26 cellular contexts compared by ENCODE assay signal in genomic region chr12:65818454-65819382, GRCh38. TPM values are rescaled to one million over a fixed set of nuclear protein-coding genes. Genes with fewer than 3 reads are reported as not detected.
DNase-seq lines count a peak whose midpoint lies in the region; ATAC-seq and TF ChIP-seq lines count a peak whose summit lies in the region.
"Had no signal": no experiment of that assay in that cellular context is flagged by ENCODE, and none has a peak within 500 bp of the region (broad histone marks: within the 10 kb centered on the region; RNA-seq: fewer than 3 reads in every experiment).

No MANE protein-coding gene starts in this region.

- TF ChIP-seq CTCF in SK-N-SH (IDR thresholded peaks at IDR 0.05) (no peak), neural progenitor cell (IDR thresholded peaks at IDR 0.05) (no peak)

- TF ChIP-seq EP300 in SK-N-SH (IDR thresholded peaks at IDR 0.05; ENCODE audit: borderline replicate concordance in 1 of 2, low read depth in 1 of 2, low read length in 1 of 2) = peak in 1 of 2 experiments; percentile 13; a peak in 1 of 4 replicates

- no peaks in the 10 kb centered on the region for H3K9me2 ChIP-seq in SK-N-SH

- H2AFZ ChIP-seq in SK-N-SH (ENCODE audit: low read depth) (no peak overlapping the region), neural progenitor cell (replicated peaks) (no peak overlapping the region)

- peaks cover 28% of the 10 kb centered on the region for H3K4me1 Mint-ChIP-seq in neural progenitor cell

- DNase-seq in SK-N-SH (no peak), SJSA1 (ENCODE audit: low read depth in 1 of 2, low spot score in 2 of 2) (peak; percentile 87 to 93), glomerular visceral epithelial cell (ENCODE audit: extremely low spot score) (peak; percentile 44), neural progenitor cell (ENCODE audit: low spot score) (no peak)
- no peak for DNase-seq in activated CD4-positive, CD25-positive, alpha-beta regulatory T cell treated with anti-CD3 and anti-CD28 coated beads, Interleukin-2, amount 50 U/mL, for 72 hours
- DNase-seq: activated CD4-positive, alpha-beta T cell treated with anti-CD3 and anti-CD28 coated beads, Interleukin-2, amount 50 U/mL, for 48 hours; activated T-cell treated with anti-CD3 and anti-CD28 coated beads for 4 hours; AML-193; caudate nucleus; dermis blood vessel endothelial cell; DMS53; gastrocnemius medialis; left ventricle myocardium inferior; mucosa of descending colon; NCI-H2171; NCI-H748 treated with DMSO at 0.1 percent for 48 hours; OCI-M1; stimulated activated CD4-positive, alpha-beta T cell treated with anti-CD3 and anti-CD28 coated beads, Interleukin-4, amount 100 ng/mL, for 4 hours; stomach; upper lobe of right lung had no signal

- ATAC-seq in SK-N-SH treated with all-trans-retinoic acid at 6 μM for 48 hours = no peak
- no peak for ATAC-seq in GM19395 (IDR thresholded peaks at IDR 0.05; ENCODE audit: unreplicated experiment)
- ATAC-seq in HG02973 (IDR thresholded peaks at IDR 0.05; ENCODE audit: unreplicated experiment) = no peak
- ATAC-seq: gastrocnemius medialis, mucosa of descending colon, upper lobe of right lung had no signal

- CTCF ChIA-PET in SK-N-SH (lab: Yijun Ruan, JAX) = no interaction called here

- H3K36me3 Mint-ChIP-seq in neural progenitor cell = peaks cover 13% of the 10 kb centered on the region

- H3K27me3 Mint-ChIP-seq in neural progenitor cell (ENCODE audit: insufficient read depth, low read depth) = peaks cover 7% of the 10 kb centered on the region

- H3K4me3 ChIP-seq in SK-N-SH (ENCODE audit: low read depth in 2 of 2, low read length in 1 of 2) (no peak overlapping the region), SJSA1 (no peak overlapping the region), neural progenitor cell (no peak overlapping the region)
- H3K4me3 ChIP-seq: gastrocnemius medialis, left ventricle myocardium inferior, mucosa of descending colon, stomach, upper lobe of right lung had no signal

- no peak overlapping the region for H3K4me3 Mint-ChIP-seq in neural progenitor cell
- H3K4me3 Mint-ChIP-seq: neural crest cell; T-helper 2 cell treated with Interferon-gamma antibody and Interleukin-4, amounts not matched to agents 5 μg/mL and 100 μg/mL, for 36 hours had no signal

- H3K27ac Mint-ChIP-seq in neural progenitor cell = no peak overlapping the region
- H3K27ac Mint-ChIP-seq: T-helper 2 cell treated with Interferon-gamma antibody and Interleukin-4, amounts not matched to agents 5 μg/mL and 100 μg/mL, for 36 hours had no signal

- peaks cover 0 to 19% of the 10 kb centered on the region in 2 experiments; a peak in 1 of 4 replicates for H3K4me1 ChIP-seq in SK-N-SH (ENCODE audit: control insufficient read depth in 1 of 2, insufficient read depth in 2 of 2, low read depth in 1 of 2, low read length in 1 of 2)
- H3K4me1 ChIP-seq in SJSA1 (replicated peaks) = peaks cover 37% of the 10 kb centered on the region
- peaks cover 24% of the 10 kb centered on the region for H3K4me1 ChIP-seq in neural progenitor cell

- POLR2A ChIA-PET in SK-N-SH (lab: Yijun Ruan, JAX) = no interaction called here

- no peak for TF ChIP-seq RAD21 in SK-N-SH (IDR thresholded peaks at IDR 0.05; ENCODE audit: low read length)

- H3K9me3 Mint-ChIP-seq in neural progenitor cell = peaks cover 4% of the 10 kb centered on the region
- H3K9me3 Mint-ChIP-seq: T-helper 2 cell treated with Interferon-gamma antibody and Interleukin-4, amounts not matched to agents 5 μg/mL and 100 μg/mL, for 36 hours had no signal

- H3K9ac ChIP-seq in SK-N-SH = peak overlapping the region; percentile 10; the same call in 1 of the 2 replicates
- H3K9ac ChIP-seq in neural progenitor cell = no peak overlapping the region

- 35% methylated on average over 7 of the region's 7 CpGs for WGBS in SK-N-SH (ENCODE audit: low lambda C conversion rate)

- H3K27ac ChIP-seq in SK-N-SH (ENCODE audit: low read depth in 2 of 2, low read length in 1 of 2) (peak overlapping the region in 1 of 2 experiments; percentile 68; a peak in 2 of 4 replicates), SJSA1 (peak overlapping the region; percentile 1), neural progenitor cell (no peak overlapping the region)
- H3K27ac ChIP-seq: 22Rv1, gastrocnemius medialis, left ventricle myocardium inferior, stomach, upper lobe of right lung had no signal

- H3F3A ChIP-seq in SK-N-SH (replicated peaks; ENCODE audit: insufficient read depth) (peaks cover 45% of the 10 kb centered on the region), neural progenitor cell (ENCODE audit: low read depth) (peaks cover 29% of the 10 kb centered on the region)

- H3K9me3 ChIP-seq in SK-N-SH (no peaks in the 10 kb centered on the region), SJSA1 (replicated peaks) (peaks cover 8% of the 10 kb centered on the region), neural progenitor cell (ENCODE audit: low read depth) (no peaks in the 10 kb centered on the region)
- H3K9me3 ChIP-seq: gastrocnemius medialis, left ventricle myocardium inferior, mucosa of descending colon, stomach, upper lobe of right lung had no signal

- H3K36me3 ChIP-seq in SK-N-SH (replicated peaks in 1 of 2; ENCODE audit: control insufficient read depth in 1 of 2, insufficient read depth in 2 of 2, low read length in 1 of 2) = peaks cover 0 to 3% of the 10 kb centered on the region in 2 experiments
- peaks cover 8% of the 10 kb centered on the region for H3K36me3 ChIP-seq in SJSA1
- H3K36me3 ChIP-seq in neural progenitor cell = no peaks in the 10 kb centered on the region
- H3K36me3 ChIP-seq: gastrocnemius medialis, left ventricle myocardium inferior, stomach, upper lobe of right lung had no signal

- H3K79me2 ChIP-seq in SK-N-SH (ENCODE audit: insufficient read depth) (peaks cover 62% of the 10 kb centered on the region), neural progenitor cell (ENCODE audit: low read depth) (peaks cover 34% of the 10 kb centered on the region)

- no peak overlapping the region; the same call in 1 of the 2 replicates for H3K4me2 ChIP-seq in SK-N-SH
- H3K4me2 ChIP-seq in neural progenitor cell = no peak overlapping the region

- H3K27me3 ChIP-seq in SK-N-SH (ENCODE audit: insufficient read depth) = no peaks in the 10 kb centered on the region
- H3K27me3 ChIP-seq in SJSA1 (replicated peaks) = no peaks in the 10 kb centered on the region
- no peaks in the 10 kb centered on the region for H3K27me3 ChIP-seq in neural progenitor cell

- H4K20me1 ChIP-seq in SK-N-SH (ENCODE audit: insufficient read depth) (no peaks in the 10 kb centered on the region), neural progenitor cell (ENCODE audit: low read depth) (no peaks in the 10 kb centered on the region)

TF ChIP-seq in SK-N-SH, 30 proteins besides CTCF, POLR2A, EP300 and RAD21 (continues in another document):
- no peak for TF ChIP-seq CHD2 (IDR thresholded peaks at IDR 0.05; ENCODE audit: low read length, partially characterized antibody)
- TF ChIP-seq JUND (IDR thresholded peaks at IDR 0.05) = peak; percentile 23; the same call in 1 of the 2 replicates
- no peak for TF ChIP-seq EZH2phosphoT487 (IDR thresholded peaks at IDR 0.05; ENCODE audit: borderline replicate concordance, low read depth)
- no peak for TF ChIP-seq SMC3 (IDR thresholded peaks at IDR 0.05; ENCODE audit: low read depth, low read length)
- TF ChIP-seq IRF3 (IDR thresholded peaks at IDR 0.05; ENCODE audit: low read depth, low read length) = no peak
- TF ChIP-seq FOSL2 (IDR thresholded peaks at IDR 0.05; ENCODE audit: borderline replicate concordance, low read depth) = peak; percentile 16; the same call in 1 of the 2 replicates
- TF ChIP-seq FOXM1 (IDR thresholded peaks at IDR 0.05; ENCODE audit: low read depth) = no peak
- TF ChIP-seq GABPA (IDR thresholded peaks at IDR 0.05; ENCODE audit: low read depth) = no peak
- no peak for TF ChIP-seq NRF1 (IDR thresholded peaks at IDR 0.05; ENCODE audit: low read depth, low read length)
- no peak for TF ChIP-seq GATA2 (CRISPR knock-in tag; IDR thresholded peaks at IDR 0.05)

TF ChIP-seq in SK-N-SH treated with all-trans-retinoic acid at 6 μM for 48 hours, 23 proteins besides CTCF, POLR2A, EP300 and RAD21 (continues in another document):
- TF ChIP-seq POU6F1 (CRISPR knock-in tag; IDR thresholded peaks at IDR 0.05; ENCODE audit: borderline replicate concordance, low read depth) (no peak), ZNF70 (CRISPR knock-in tag; IDR thresholded peaks at IDR 0.05) (no peak), CSRNP3 (CRISPR knock-in tag; IDR thresholded peaks at IDR 0.05) (no peak), TCF4 (CRISPR knock-in tag; IDR thresholded peaks at IDR 0.05; ENCODE audit: borderline replicate concordance) (no peak), ZNF565 (CRISPR knock-in tag; conservative IDR thresholded peaks at IDR 0.05; ENCODE audit: low read depth) (no peak), ZFP3 (CRISPR knock-in tag; IDR thresholded peaks at IDR 0.05) (no peak), ZFP30 (CRISPR knock-in tag; IDR thresholded peaks at IDR 0.05) (no peak), CSDC2 (CRISPR knock-in tag; IDR thresholded peaks at IDR 0.05) (no peak)

RNA-seq across cellular contexts. Expression of gene HMGA2, which starts 5.6 kb away (rescaled TPM):
- 48.0 and 57.0 TPM in 2 replicates for polyA plus RNA-seq in SK-N-SH (2012; rRNA removed)
- 45.5 and 51.2 TPM in 2 replicates for polyA plus RNA-seq in SK-N-SH (2012; cell fraction: cytosol; rRNA removed)
- polyA plus RNA-seq in SK-N-SH (2012; cell fraction: nucleus; rRNA removed) = 98.5 and 146 TPM in 2 replicates
- 278 and 326 TPM in 2 replicates for total RNA-seq in SJSA1 (2014; rRNA removed; shearing (Covaris generic))
- total RNA-seq in neural progenitor cell (ENCODE audit: low replicate concordance) = 136 and 200 TPM in 2 replicates
- total RNA-seq: left ventricle myocardium inferior, upper lobe of right lung had no signal

Comparison
In these comparisons a context has a peak if more than half of its experiments do, and no peak if none do; other contexts are left out.
1. DNase-seq: peak in SJSA1 (2 of 2) and glomerular visceral epithelial cell (single experiment); none in SK-N-SH (single experiment), activated CD4-positive, CD25-positive, alpha-beta regulatory T cell treated with anti-CD3 and anti-CD28 coated beads, Interleukin-2, amount 50 U/mL, for 72 hours (single experiment) and neural progenitor cell (single experiment).